Comparison of ENCODE assay signal across 10 cellular contexts in genomic region chr20:56626367-56627121, GRCh38. TPM values are rescaled to one million over a fixed set of nuclear protein-coding genes. Genes with fewer than 3 reads are reported as not detected.
DNase-seq lines count a peak whose midpoint lies in the region; ATAC-seq and TF ChIP-seq lines count a peak whose summit lies in the region.
"Had no signal": no experiment of that assay in that cellular context is flagged by ENCODE, and none has a peak within 500 bp of the region (broad histone marks: within the 10 kb centered on the region; RNA-seq: fewer than 3 reads in every experiment).

No MANE protein-coding gene starts in this region.

- no peaks in the 10 kb centered on the region for H3K36me3 ChIP-seq in aorta (ENCODE audit: control insufficient read depth in 1 of 2, insufficient read depth in 2 of 2, low read length in 1 of 2)

- TF ChIP-seq CTCF in AG09309 (IDR thresholded peaks at IDR 0.05; ENCODE audit: control insufficient read depth, insufficient read depth, low read depth, low read length, missing control alignments) (peak; percentile 40), GM13977 (IDR thresholded peaks at IDR 0.05; ENCODE audit: extremely low read depth, insufficient read depth, missing control alignments) (no peak), astrocyte of the cerebellum (IDR thresholded peaks at IDR 0.05; ENCODE audit: low read depth, low read length, missing control alignments) (peak; percentile 58)
- TF ChIP-seq CTCF in CD4-positive, alpha-beta T cell (IDR thresholded peaks at IDR 0.05), result no peak

- DNase-seq in AG09309 (ENCODE audit: low read depth) (no peak), GM13977 (ENCODE audit: low spot score) (peak; percentile 58), astrocyte of the cerebellum (ENCODE audit: low read depth) (no peak), kidney glomerular epithelial cell (lab: John Stamatoyannopoulos, UW) (peak; percentile 9), NOMO-1 treated with dmso at 0.1 percent for 144 hours (lab: John Stamatoyannopoulos, UW; ENCODE audit: unreplicated experiment) (no peak), NCI-H446 treated with DMSO at 0.1 percent for 48 hours (lab: John Stamatoyannopoulos, UW) (no peak), aorta (no peak)
- DNase-seq in CD4-positive, alpha-beta T cell, result no peak
- DNase-seq: foreskin melanocyte had no signal

- in situ Hi-C loops in GM13977 (cut with MboI; ENCODE audit: low pct_unique_long_range_greater_than_20kb, low sequenced_read_pairs, unreplicated experiment), result no loop called here
- in situ Hi-C loops in astrocyte of the cerebellum (cut with HindIII; ENCODE audit: low sequenced_read_pairs), result no loop called here

- H3K27ac Mint-ChIP-seq in CD4-positive, alpha-beta T cell, result no peak overlapping the region

- ATAC-seq in CD4-positive, alpha-beta T cell (ENCODE audit: poor library complexity), result no peak
- ATAC-seq in aorta (ENCODE audit: low FRiP score), result no peak

- POLR2A ChIA-PET in CD4-positive, alpha-beta T cell (lab: Charles Lee), result no interaction called here

- H3K9me3 ChIP-seq in CD4-positive, alpha-beta T cell (ENCODE audit: control insufficient read depth, low read length), result no peaks in the 10 kb centered on the region
- no peaks in the 10 kb centered on the region for H3K9me3 ChIP-seq in aorta (ENCODE audit: control insufficient read depth, low read length)

- no peak overlapping the region for H3K4me3 Mint-ChIP-seq in CD4-positive, alpha-beta T cell

- peaks cover 48% of the 10 kb centered on the region for H3K27me3 Mint-ChIP-seq in CD4-positive, alpha-beta T cell

- CTCF ChIA-PET in CD4-positive, alpha-beta T cell (lab: Charles Lee), result no interaction called here

- peaks cover 7% of the 10 kb centered on the region for H3K4me1 Mint-ChIP-seq in CD4-positive, alpha-beta T cell (ENCODE audit: low read depth)

- H3K36me3 Mint-ChIP-seq in CD4-positive, alpha-beta T cell (ENCODE audit: low read depth), result no peaks in the 10 kb centered on the region

- H3K4me1 ChIP-seq in aorta (ENCODE audit: control insufficient read depth in 1 of 2, insufficient read depth in 2 of 2, low read length in 2 of 2), result no peaks in the 10 kb centered on the region

- 1 to 2% methylated on average over 60 of the region's 60 CpGs for WGBS in aorta, 2 donors

- no peak overlapping the region for H3K27ac ChIP-seq in CD4-positive, alpha-beta T cell (ENCODE audit: low read depth, low read length)
- H3K27ac ChIP-seq in aorta (ENCODE audit: low read depth in 1 of 2, low read length in 2 of 2), result no peak overlapping the region

- H3K4me3 ChIP-seq in AG09309 (ENCODE audit: control insufficient read depth, low read depth, low read length), result no peak overlapping the region; the same call in 1 of the 2 replicates
- no peak overlapping the region for H3K4me3 ChIP-seq in astrocyte of the cerebellum (ENCODE audit: low read depth, low read length)
- no peak overlapping the region for H3K4me3 ChIP-seq in aorta (ENCODE audit: low read length in 2 of 2)

- H3K9me3 Mint-ChIP-seq in CD4-positive, alpha-beta T cell, result no peaks in the 10 kb centered on the region

- H3K27me3 ChIP-seq in CD4-positive, alpha-beta T cell (ENCODE audit: control insufficient read depth, insufficient read depth, low read length), result peaks cover 76% of the 10 kb centered on the region
- peaks cover 0 to 6% of the 10 kb centered on the region in 2 donors for H3K27me3 ChIP-seq in aorta (ENCODE audit: control insufficient read depth in 1 of 2, insufficient read depth in 2 of 2, low read length in 1 of 2)

- intact Hi-C loops in CD4-positive, alpha-beta T cell (cut with DNase I, micrococcal nuclease), result no loop called here
- intact Hi-C loops in aorta (cut with DNase I), result no loop called here

RNA-seq across cellular contexts. Expression of gene TFAP2C, which starts 2.6 kb away (rescaled TPM):
- total RNA-seq in CD4-positive, alpha-beta T cell, result not detected
- total RNA-seq in aorta, result under 1 TPM; 0.39 to 0.54 TPM
- not detected for polyA plus RNA-seq in aorta
- total RNA-seq: activated CD8-positive, alpha-beta memory T cell treated with anti-CD3 and anti-CD28 coated beads for 36 hours had no signal

Comparison
In these comparisons a context has a peak if more than half of its experiments do, and no peak if none do; other contexts are left out.
1. DNase-seq: peak in GM13977 (single experiment) and kidney glomerular epithelial cell (single experiment); none in AG09309 (single experiment), astrocyte of the cerebellum (single experiment), NOMO-1 treated with dmso at 0.1 percent for 144 hours (single experiment), NCI-H446 treated with DMSO at 0.1 percent for 48 hours (single experiment), CD4-positive, alpha-beta T cell (0 of 10) and aorta (0 of 2).
2. CTCF ChIP-seq: peak in AG09309 (single experiment) and astrocyte of the cerebellum (single experiment); none in GM13977 (single experiment) and CD4-positive, alpha-beta T cell (single experiment).